25 cellular contexts compared by ENCODE assay signal in genomic region chr9:105059260-105059659, GRCh38.
"Had no signal": no experiment of that assay in that cellular context is flagged by ENCODE, and none has a peak within 500 bp of the region (broad histone marks: within the 10 kb centered on the region; RNA-seq: fewer than 3 reads in every experiment).

No MANE protein-coding gene starts in this region.

- H3K27ac Mint-ChIP-seq: activated CD4-positive, alpha-beta memory T cell treated with anti-CD3 and anti-CD28 coated beads for 36 hours; activated CD4-positive, alpha-beta T cell treated with anti-CD3 and anti-CD28 coated beads, Interleukin-2, amount 10 ng/mL, durations not matched to agents 24 days and 14 days; activated T-helper 17 cell treated with anti-CD3 and anti-CD28 coated beads, Interleukin-2, amount 50 U/mL, for 72 hours; natural killer cell treated with Interleukin-12 subunit alpha and Interleukin-12 subunit beta and Interleukin-15 and Interleukin-18, amount 100 ng/mL, for 72 hours; stimulated activated naive B cell treated with anti-CD40 and anti-IgM and Interleukin-4, amounts not matched to agents 10 μg/mL and 1 μg/mL and 100 μg/mL, for 72 hours had no signal

- H3K4me2 ChIP-seq: hepatocyte had no signal

- H3K9me3 ChIP-seq: body of pancreas, esophagus muscularis mucosa, gastroesophageal sphincter, lower lobe of right lung, mucosa of descending colon, stomach, suprapubic skin, tibial artery, upper lobe of right lung had no signal

- H3K4me3 ChIP-seq: body of pancreas, esophagus muscularis mucosa, gastroesophageal sphincter, hepatocyte, lower lobe of right lung, mucosa of descending colon, stomach, suprapubic skin, tibial artery, upper lobe of right lung had no signal

- FAIRE-seq: endothelial cell of umbilical vein had no signal

- H3K36me3 Mint-ChIP-seq: natural killer cell treated with Interleukin-12 subunit alpha and Interleukin-12 subunit beta and Interleukin-15 and Interleukin-18, amount 100 ng/mL, for 72 hours had no signal

- H3K36me3 ChIP-seq: esophagus muscularis mucosa, gastroesophageal sphincter, lower lobe of right lung, stomach, suprapubic skin, tibial artery, upper lobe of right lung, WERI-Rb-1 had no signal

- H3K9me3 Mint-ChIP-seq: activated CD4-positive, alpha-beta T cell treated with anti-CD3 and anti-CD28 coated beads, Interleukin-2, amount 10 ng/mL, durations not matched to agents 24 days and 14 days; activated T-cell treated with anti-CD3 and anti-CD28 coated beads, Interleukin-2, amount 50 U/mL, for 4 hours; natural killer cell treated with Interleukin-12 subunit alpha and Interleukin-12 subunit beta and Interleukin-15 and Interleukin-18, amount 100 ng/mL, for 72 hours had no signal

- DNase-seq: activated CD4-positive, alpha-beta memory T cell treated with anti-CD3 and anti-CD28 coated beads for 36 hours; activated CD4-positive, alpha-beta T cell treated with anti-CD3 and anti-CD28 coated beads, Interleukin-2, amount 10 ng/mL, durations not matched to agents 24 days and 14 days; activated CD4-positive, CD25-positive, alpha-beta regulatory T cell treated with anti-CD3 and anti-CD28 coated beads, Interleukin-2, amount 50 U/mL, for 72 hours; activated gamma-delta T cell treated with Interleukin-2 at 50 U/mL for 16 hours; activated naive CD4-positive, alpha-beta T cell treated with anti-CD3 and anti-CD28 coated beads, Interleukin-2, amount 50 U/mL, for 16 hours; activated T-cell treated with anti-CD3 and anti-CD28 coated beads, Interleukin-2, amount 50 U/mL, for 4 hours; cortex of kidney; lower lobe of right lung; mucosa of descending colon; right cardiac atrium; stimulated activated CD4-positive, alpha-beta T cell treated with anti-CD3 and anti-CD28 coated beads, Interleukin-15, amount 100 ng/mL, for 24 hours; stimulated activated CD4-positive, alpha-beta T cell treated with anti-CD3 and anti-CD28 coated beads, Interleukin-2, amount 100 ng/mL, for 24 hours; stimulated activated naive B cell treated with anti-CD40 and anti-IgM and Interleukin-4, amounts not matched to agents 10 μg/mL and 1 μg/mL and 100 μg/mL, for 72 hours; stomach; tibial artery; upper lobe of right lung; WERI-Rb-1 had no signal

- H3K27me3 Mint-ChIP-seq: activated CD4-positive, alpha-beta T cell treated with anti-CD3 and anti-CD28 coated beads, Interleukin-2, amount 10 ng/mL, durations not matched to agents 24 days and 14 days had no signal

- H3K27me3 ChIP-seq: body of pancreas, esophagus muscularis mucosa, gastroesophageal sphincter, hepatocyte, stomach, suprapubic skin, tibial artery, upper lobe of right lung had no signal

- ATAC-seq: activated T-cell treated with anti-CD3 and anti-CD28 coated beads, Interleukin-2, amount 50 U/mL, for 4 hours; activated T-helper 17 cell treated with anti-CD3 and anti-CD28 coated beads, Interleukin-2, amount 50 U/mL, for 72 hours; body of pancreas; gastroesophageal sphincter; lower lobe of right lung; mucosa of descending colon; natural killer cell treated with Interleukin-12 subunit alpha and Interleukin-12 subunit beta and Interleukin-15 and Interleukin-18, amount 100 ng/mL, for 72 hours; right cardiac atrium; stimulated activated naive B cell treated with anti-CD40 and anti-IgM and Interleukin-4, amounts not matched to agents 10 μg/mL and 1 μg/mL and 100 μg/mL, for 72 hours; upper lobe of right lung had no signal

- H3K4me3 Mint-ChIP-seq: activated CD4-positive, alpha-beta memory T cell treated with anti-CD3 and anti-CD28 coated beads for 36 hours; activated CD4-positive, alpha-beta T cell treated with anti-CD3 and anti-CD28 coated beads, Interleukin-2, amount 10 ng/mL, durations not matched to agents 24 days and 14 days; activated T-cell treated with anti-CD3 and anti-CD28 coated beads, Interleukin-2, amount 50 U/mL, for 4 hours; activated T-helper 17 cell treated with anti-CD3 and anti-CD28 coated beads, Interleukin-2, amount 50 U/mL, for 72 hours; natural killer cell treated with Interleukin-12 subunit alpha and Interleukin-12 subunit beta and Interleukin-15 and Interleukin-18, amount 100 ng/mL, for 72 hours; stimulated activated naive B cell treated with anti-CD40 and anti-IgM and Interleukin-4, amounts not matched to agents 10 μg/mL and 1 μg/mL and 100 μg/mL, for 72 hours had no signal

- H2AFZ ChIP-seq: hepatocyte had no signal

- H3K4me1 Mint-ChIP-seq: activated CD4-positive, alpha-beta T cell treated with anti-CD3 and anti-CD28 coated beads, Interleukin-2, amount 10 ng/mL, durations not matched to agents 24 days and 14 days had no signal

- H3K27ac ChIP-seq: body of pancreas, esophagus muscularis mucosa, gastroesophageal sphincter, hepatocyte, lower lobe of right lung, stomach, suprapubic skin, tibial artery, upper lobe of right lung, WERI-Rb-1 had no signal
